In the genomic region with DNA sequence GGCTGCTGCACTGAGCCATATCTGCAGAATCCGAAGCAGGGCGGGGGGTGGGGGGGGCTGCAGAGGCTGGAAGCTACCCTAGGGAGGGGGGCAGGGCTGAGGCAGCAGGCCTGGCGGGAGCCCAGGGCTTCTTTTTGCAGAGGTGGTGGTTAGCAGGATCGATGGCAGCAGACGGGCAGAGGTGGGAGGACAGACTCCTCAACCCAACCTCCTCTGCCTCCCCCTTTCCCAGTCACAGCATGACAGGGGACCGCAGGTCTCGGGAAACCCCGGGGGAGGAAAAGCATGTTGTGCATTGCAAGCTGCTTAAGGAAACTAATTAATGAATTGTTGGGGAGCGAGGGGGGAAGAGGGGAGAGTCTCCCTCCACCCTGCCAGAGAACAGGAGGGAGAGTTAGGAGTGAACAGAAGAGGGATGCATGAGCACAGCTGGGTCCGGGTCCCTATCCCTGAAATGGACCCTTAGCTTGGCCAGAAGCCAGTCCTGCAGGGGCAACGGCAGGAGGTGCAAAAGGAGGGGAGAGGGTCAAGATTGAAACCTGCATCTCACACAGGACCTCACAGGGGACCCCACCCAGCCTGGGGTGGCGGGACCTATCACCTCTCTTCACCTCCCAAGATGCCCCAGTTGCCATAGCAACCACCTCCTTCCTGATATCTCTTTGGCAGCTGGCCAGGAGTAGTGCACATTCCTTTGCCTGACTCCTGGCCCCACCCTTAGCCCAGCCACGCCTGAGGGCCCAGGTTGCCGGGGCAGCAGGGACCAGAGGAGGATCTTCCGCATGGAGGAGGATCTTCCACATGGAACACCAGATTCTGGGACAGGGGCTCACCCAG, we compare ENCODE assay signal across 8 cellular contexts. TPM values are rescaled to one million over a fixed set of nuclear protein-coding genes. Genes with fewer than 3 reads are reported as not detected.
A peak's percentile ranks its signal among the peaks of the same experiment; 100 is the strongest.
DNase-seq lines count a peak whose midpoint lies in the region; ATAC-seq and TF ChIP-seq lines count a peak whose summit lies in the region.
"Had no signal": no experiment of that assay in that cellular context is flagged by ENCODE, and none has a peak within 500 bp of the region (broad histone marks: within the 10 kb centered on the region; RNA-seq: fewer than 3 reads in every experiment).

No MANE protein-coding gene starts in this region.

- H3K4me1 Mint-ChIP-seq in endodermal cell: peaks cover 10% of the 10 kb centered on the region

- ATAC-seq in gastrocnemius medialis: no peak

- peaks cover 53% of the 10 kb centered on the region for H3K27me3 ChIP-seq in endodermal cell (ENCODE audit: control insufficient read depth, insufficient read depth, low read length, poor library complexity, severe bottlenecking)
- no peaks in the 10 kb centered on the region for H3K27me3 ChIP-seq in gastrocnemius medialis
- peaks cover 27% of the 10 kb centered on the region; the same call in 1 of the 2 replicates for H3K27me3 ChIP-seq in SK-N-SH (ENCODE audit: insufficient read depth)

- no peak overlapping the region for H3K27ac Mint-ChIP-seq in endodermal cell

- H3K9me3 Mint-ChIP-seq in endodermal cell: no peaks in the 10 kb centered on the region

- TF ChIP-seq CTCF in endodermal cell (conservative IDR thresholded peaks at IDR 0.05) (no peak), gastrocnemius medialis (IDR thresholded peaks at IDR 0.05 in 4 of 5, conservative IDR thresholded peaks at IDR 0.05 in 1 of 5) (no peak), SK-N-SH (IDR thresholded peaks at IDR 0.05) (no peak)

- no peak for TF ChIP-seq POLR2A in gastrocnemius medialis (IDR thresholded peaks at IDR 0.05)

- CTCF ChIA-PET in SK-N-SH (lab: Yijun Ruan, JAX): interaction anchor here (0.7 to 5.1 kb wide), 4 partner anchors 8 to 125 kb away, joined by 3 to 59 read pairs (median 6); a partner anchor contains a TSS

- no peaks in the 10 kb centered on the region for H3K36me3 Mint-ChIP-seq in endodermal cell (ENCODE audit: low read depth)

- POLR2A ChIA-PET in SK-N-SH (lab: Yijun Ruan, JAX): interaction anchor here (1.6 kb wide), 1 partner anchor 120 kb away, joined by 3 read pairs; no protein-coding TSS in a partner anchor

- no peaks in the 10 kb centered on the region for H4K20me1 ChIP-seq in SK-N-SH (ENCODE audit: insufficient read depth)

- peaks cover 42% of the 10 kb centered on the region for H3K27me3 Mint-ChIP-seq in endodermal cell (ENCODE audit: insufficient read depth)

- H3K36me3 ChIP-seq in endodermal cell (ENCODE audit: control insufficient read depth, insufficient read depth, low read length) (no peaks in the 10 kb centered on the region), gastrocnemius medialis (no peaks in the 10 kb centered on the region), SK-N-SH (replicated peaks in 1 of 2; ENCODE audit: control insufficient read depth in 1 of 2, insufficient read depth in 2 of 2, low read length in 1 of 2) (no peaks in the 10 kb centered on the region)

- H3K9me2 ChIP-seq in SK-N-SH: no peaks in the 10 kb centered on the region

- no peak for TF ChIP-seq RAD21 in SK-N-SH (IDR thresholded peaks at IDR 0.05; ENCODE audit: low read length)

- H3K4me2 ChIP-seq in SK-N-SH: no peak overlapping the region

- no peak overlapping the region for H3K27ac ChIP-seq in endodermal cell (ENCODE audit: low read depth, low read length)
- no peak overlapping the region for H3K27ac ChIP-seq in gastrocnemius medialis
- no peak overlapping the region for H3K27ac ChIP-seq in SK-N-SH (ENCODE audit: low read depth in 2 of 2, low read length in 1 of 2)

- H3K4me1 ChIP-seq in endodermal cell (ENCODE audit: control insufficient read depth, insufficient read depth, low read length) (no peaks in the 10 kb centered on the region), gastrocnemius medialis (peaks cover 19 to 24% of the 10 kb centered on the region in 2 donors), SK-N-SH (ENCODE audit: control insufficient read depth in 1 of 2, insufficient read depth in 2 of 2, low read depth in 1 of 2, low read length in 1 of 2) (peaks cover 0 to 25% of the 10 kb centered on the region in 2 experiments; a peak in 2 of 4 replicates)

- H3K9ac ChIP-seq in endodermal cell (ENCODE audit: extremely low read depth, low read length, poor library complexity, severe bottlenecking): no peak overlapping the region
- H3K9ac ChIP-seq in SK-N-SH: no peak overlapping the region

- in situ Hi-C loops in gastrocnemius medialis (cut with MboI; ENCODE audit: low sequenced_read_pairs in 4 of 4): loop anchor here in 1 of 4 donors (10.0 kb wide), 1 partner anchor 130 kb away; no protein-coding TSS in a partner anchor

- whole genome bisulfite sequencing in endodermal cell (ENCODE audit: insufficient coverage in 1 of 2, insufficient read length in 1 of 2), 2 experiments: 30 to 38% methylated on average over 5 to 13 of the region's 15 CpGs
- 10% methylated on average over 11 of the region's 15 CpGs for WGBS in SK-N-SH (ENCODE audit: low lambda C conversion rate)

- H3K9me3 ChIP-seq in endodermal cell (ENCODE audit: control insufficient read depth, low read length): no peaks in the 10 kb centered on the region
- no peaks in the 10 kb centered on the region for H3K9me3 ChIP-seq in gastrocnemius medialis
- no peaks in the 10 kb centered on the region for H3K9me3 ChIP-seq in SK-N-SH

- intact Hi-C loops in gastrocnemius medialis (cut with DNase I; ENCODE audit: low total_unique reads): loop anchor here (5.0 to 10.0 kb wide), 2 partner anchors 173 to 600 kb away; a partner anchor contains a TSS

- no peaks in the 10 kb centered on the region for H3K79me2 ChIP-seq in SK-N-SH (ENCODE audit: insufficient read depth)

- H2AFZ ChIP-seq in SK-N-SH (ENCODE audit: low read depth): no peak overlapping the region

- no peak for TF ChIP-seq EP300 in SK-N-SH (IDR thresholded peaks at IDR 0.05; ENCODE audit: borderline replicate concordance in 1 of 2, low read depth in 1 of 2, low read length in 1 of 2)

- H3K4me3 ChIP-seq in endodermal cell (ENCODE audit: low read length) (no peak overlapping the region), gastrocnemius medialis (no peak overlapping the region), SK-N-SH (ENCODE audit: low read depth in 2 of 2, low read length in 1 of 2) (no peak overlapping the region)

- H3F3A ChIP-seq in SK-N-SH (replicated peaks; ENCODE audit: insufficient read depth): peaks cover 6% of the 10 kb centered on the region

- H3K4me3 Mint-ChIP-seq in endodermal cell: no peak overlapping the region

- peak; percentile 11 for DNase-seq in COLO668 (lab: John Stamatoyannopoulos, UW; ENCODE audit: unreplicated experiment)
- peak; percentile 46 for DNase-seq in NAMALWA (ENCODE audit: low spot score)
- peak; percentile 85 for DNase-seq in endodermal cell
- DNase-seq in EL: no peak
- DNase-seq in gastrocnemius medialis: no peak
- DNase-seq in SK-N-SH: no peak
- DNase-seq: T-helper 9 cell had no signal

TF ChIP-seq in SK-N-SH, 30 proteins besides CTCF, POLR2A, EP300 and RAD21 (continues in another document):
- TF ChIP-seq MXI1 (IDR thresholded peaks at IDR 0.05; ENCODE audit: low read depth, low read length) (no peak), JUND (IDR thresholded peaks at IDR 0.05) (no peak), FOXM1 (IDR thresholded peaks at IDR 0.05; ENCODE audit: low read depth) (no peak), GATA2 (CRISPR knock-in tag; IDR thresholded peaks at IDR 0.05) (no peak), SMC3 (IDR thresholded peaks at IDR 0.05; ENCODE audit: low read depth, low read length) (no peak), RFX5 (IDR thresholded peaks at IDR 0.05; ENCODE audit: low read length) (no peak), RXRA (IDR thresholded peaks at IDR 0.05; ENCODE audit: borderline replicate concordance, low read depth) (no peak), ELF1 (IDR thresholded peaks at IDR 0.05) (no peak), EZH2phosphoT487 (IDR thresholded peaks at IDR 0.05; ENCODE audit: borderline replicate concordance, low read depth) (no peak), GABPA (IDR thresholded peaks at IDR 0.05; ENCODE audit: low read depth) (no peak)
- TF ChIP-seq, protein P1, sequence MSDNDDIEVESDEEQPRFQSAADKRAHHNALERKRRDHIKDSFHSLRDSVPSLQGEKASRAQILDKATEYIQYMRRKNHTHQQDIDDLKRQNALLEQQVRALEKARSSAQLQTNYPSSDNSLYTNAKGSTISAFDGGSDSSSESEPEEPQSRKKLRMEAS (IDR thresholded peaks at IDR 0.05; ENCODE audit: low read depth): no peak

RNA-seq across cellular contexts. Expression of a gene that starts 1.8 kb away (rescaled TPM):
- total RNA-seq in endodermal cell (1 to 10 TPM in 1 of 2 donors, not detected in 1; 1.1 TPM), gastrocnemius medialis (under 1 TPM in 1 of 4 donors, not detected in 3; 0.40 TPM)
- 8.2 TPM for polyA plus RNA-seq in endodermal cell (2013, experiment 1 of 2)
- polyA plus RNA-seq in endodermal cell (2013, experiment 2 of 2): 5.4 TPM
- polyA plus RNA-seq in SK-N-SH (2012; rRNA removed): 0.10 and 0.44 TPM in 2 replicates
- 0.20 and 0.21 TPM in 2 replicates for polyA plus RNA-seq in SK-N-SH (2012; cell fraction: cytosol; rRNA removed)
- 0.43 and 0.69 TPM in 2 replicates for polyA plus RNA-seq in SK-N-SH (2012; cell fraction: nucleus; rRNA removed)

RNA-seq across cellular contexts. Expression of a gene that starts 6.2 kb away (rescaled TPM):
- total RNA-seq in endodermal cell (under 1 TPM in 1 of 2 donors, not detected in 1; 0.75 TPM), gastrocnemius medialis (100 to 1,000 TPM; 215 to 235 (median 225) TPM)
- 2.1 TPM for polyA plus RNA-seq in endodermal cell (2013, experiment 1 of 2)
- polyA plus RNA-seq in endodermal cell (2013, experiment 2 of 2): 5.6 TPM
- 0.12 TPM in 1 of 2 replicates, not detected in the other for polyA plus RNA-seq in SK-N-SH (2012; rRNA removed)
- polyA plus RNA-seq in SK-N-SH (2012; cell fraction: cytosol; rRNA removed): 0.17 TPM in 1 of 2 replicates, not detected in the other
- 0.31 and 0.38 TPM in 2 replicates for polyA plus RNA-seq in SK-N-SH (2012; cell fraction: nucleus; rRNA removed)

RNA-seq across cellular contexts. Expression of a gene that starts 9.7 kb away (rescaled TPM):
- total RNA-seq in endodermal cell: 10 to 100 TPM; 24.0 to 29.6 TPM
- polyA plus RNA-seq in endodermal cell (2013, experiment 1 of 2): 36.6 TPM
- polyA plus RNA-seq in endodermal cell (2013, experiment 2 of 2): 27.4 TPM
- 10 to 100 TPM in 3 of 4 donors, 1 to 10 TPM in 1; 5.2 to 23.3 (median 14.3) TPM for total RNA-seq in gastrocnemius medialis
- 107 and 195 TPM in 2 replicates for polyA plus RNA-seq in SK-N-SH (2012; rRNA removed)
- polyA plus RNA-seq in SK-N-SH (2012; cell fraction: cytosol; rRNA removed): 90.9 and 118 TPM in 2 replicates
- polyA plus RNA-seq in SK-N-SH (2012; cell fraction: nucleus; rRNA removed): 64.6 and 65.4 TPM in 2 replicates

RNA-seq across cellular contexts. Expression of a gene that starts 10.0 kb away (rescaled TPM):
- under 1 TPM; 0.27 to 0.37 TPM for total RNA-seq in endodermal cell
- 8.4 TPM for polyA plus RNA-seq in endodermal cell (2013, experiment 1 of 2)
- polyA plus RNA-seq in endodermal cell (2013, experiment 2 of 2): 7.0 TPM
- 10 to 100 TPM; 16.1 to 31.5 (median 27.2) TPM for total RNA-seq in gastrocnemius medialis
- 0.05 and 0.15 TPM in 2 replicates for polyA plus RNA-seq in SK-N-SH (2012; rRNA removed)
- 0.03 TPM in 1 of 2 replicates, not detected in the other for polyA plus RNA-seq in SK-N-SH (2012; cell fraction: cytosol; rRNA removed)
- polyA plus RNA-seq in SK-N-SH (2012; cell fraction: nucleus; rRNA removed): 1.1 and 1.2 TPM in 2 replicates

RNA-seq across cellular contexts. Expression of a gene that starts 29.2 kb away (rescaled TPM):
- total RNA-seq in endodermal cell (not detected), gastrocnemius medialis (10 to 100 TPM in 1 of 4 donors, under 1 TPM in 1, not detected in 2; 0.26 to 13.4 TPM)
- polyA plus RNA-seq in endodermal cell (2013, experiment 1 of 2): not detected
- 0.99 TPM for polyA plus RNA-seq in endodermal cell (2013, experiment 2 of 2)
- not detected in 2 replicates for polyA plus RNA-seq in SK-N-SH (2012; rRNA removed)
- not detected in 2 replicates for polyA plus RNA-seq in SK-N-SH (2012; cell fraction: cytosol; rRNA removed)
- polyA plus RNA-seq in SK-N-SH (2012; cell fraction: nucleus; rRNA removed): not detected in 2 replicates
- total RNA-seq: posterior vena cava had no signal

Comparison
In these comparisons a context has a peak if more than half of its experiments do, and no peak if none do; other contexts are left out.
1. DNase-seq: peak in COLO668 (single experiment), NAMALWA (single experiment) and endodermal cell (single experiment); none in EL (single experiment), gastrocnemius medialis (0 of 2) and SK-N-SH (single experiment).
2. RNA of a gene that starts 6.2 kb away (total RNA-seq): 215 to 235 TPM in gastrocnemius medialis; 0.75 TPM in endodermal cell; every median in the first group is over 100 times any median in the second.